1 cellular context compared by ENCODE assay signal in the genomic region with DNA sequence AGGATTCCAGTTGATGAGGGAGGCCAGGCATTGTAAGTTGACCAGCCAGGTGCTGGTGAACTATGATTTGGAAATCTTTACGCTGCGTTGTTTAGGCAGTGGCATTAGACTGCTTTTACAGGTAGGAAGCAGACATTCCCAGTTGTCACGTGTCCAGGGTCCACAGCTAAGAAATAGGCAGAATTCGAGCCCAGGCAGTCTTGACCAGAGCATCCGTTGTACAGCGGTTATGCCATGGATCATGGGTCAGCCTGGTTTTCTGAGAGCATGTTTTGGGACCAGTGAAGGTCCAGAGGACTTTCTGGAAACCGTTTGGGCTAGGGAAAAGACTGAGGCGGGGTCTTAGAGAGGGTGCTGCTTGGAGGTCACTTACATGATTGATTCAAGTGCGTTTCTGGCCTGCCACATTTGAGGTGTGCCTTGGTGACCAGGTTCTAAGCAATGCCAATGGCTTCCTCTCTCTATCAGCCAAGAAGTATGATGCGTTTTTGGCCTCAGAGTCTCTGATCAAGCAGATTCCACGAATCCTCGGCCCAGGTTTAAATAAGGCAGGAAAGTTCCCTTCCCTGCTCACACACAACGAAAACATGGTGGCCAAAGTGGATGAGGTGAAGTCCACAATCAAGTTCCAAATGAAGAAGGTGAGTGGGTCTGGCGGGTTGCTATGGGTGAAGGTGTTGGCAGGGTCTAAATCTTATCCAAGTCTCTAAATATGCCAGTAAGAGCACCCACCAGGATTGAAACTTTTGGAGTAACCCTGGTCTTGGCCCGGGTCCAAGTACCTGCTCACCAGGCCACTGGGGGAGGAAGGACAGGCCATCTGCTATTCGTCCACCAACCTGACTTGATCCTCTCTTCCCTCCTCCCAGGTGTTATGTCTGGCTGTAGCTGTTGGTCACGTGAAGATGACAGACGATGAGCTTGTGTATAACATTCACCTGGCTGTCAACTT.
TF ChIP-seq lines count a peak whose summit lies in the region.

No MANE protein-coding gene starts in this region.

TF ChIP-seq in HepG2, 621 proteins besides CTCF, POLR2A, EP300 and RAD21 (continued from another document and continues in another):
- TF ChIP-seq E2F2 (CRISPR knock-in tag; IDR thresholded peaks at IDR 0.05; ENCODE audit: borderline replicate concordance): 0 out of 2 replicates have a peak, but pooled peaks have one; percentile 23
- TF ChIP-seq ZNF670 (CRISPR knock-in tag; IDR thresholded peaks at IDR 0.05; ENCODE audit: borderline replicate concordance): no peak
- no peak for TF ChIP-seq JARID2 (CRISPR knock-in tag; IDR thresholded peaks at IDR 0.05; ENCODE audit: insufficient replicate concordance)
- TF ChIP-seq ZNF264 (CRISPR knock-in tag; IDR thresholded peaks at IDR 0.05): no peak
- peak; percentile 69; the same call in 1 of the 2 replicates for TF ChIP-seq TMF1 (CRISPR knock-in tag; IDR thresholded peaks at IDR 0.05; ENCODE audit: low read depth)
- 0 out of 2 replicates have a peak, but pooled peaks have one; percentile 8 for TF ChIP-seq SAP130 (CRISPR knock-in tag; IDR thresholded peaks at IDR 0.05; ENCODE audit: low read depth)
- no peak for TF ChIP-seq GATAD1 (CRISPR knock-in tag; IDR thresholded peaks at IDR 0.05)
- TF ChIP-seq ELK4 (CRISPR knock-in tag; IDR thresholded peaks at IDR 0.05; ENCODE audit: borderline replicate concordance): no peak
- no peak for TF ChIP-seq MAFK (conservative IDR thresholded peaks at IDR 0.05 in 1 of 2, IDR thresholded peaks at IDR 0.05 in 1 of 2; ENCODE audit: low read length in 2 of 2)
- no peak for TF ChIP-seq ZNF24 (IDR thresholded peaks at IDR 0.05)
- TF ChIP-seq, protein P1, sequence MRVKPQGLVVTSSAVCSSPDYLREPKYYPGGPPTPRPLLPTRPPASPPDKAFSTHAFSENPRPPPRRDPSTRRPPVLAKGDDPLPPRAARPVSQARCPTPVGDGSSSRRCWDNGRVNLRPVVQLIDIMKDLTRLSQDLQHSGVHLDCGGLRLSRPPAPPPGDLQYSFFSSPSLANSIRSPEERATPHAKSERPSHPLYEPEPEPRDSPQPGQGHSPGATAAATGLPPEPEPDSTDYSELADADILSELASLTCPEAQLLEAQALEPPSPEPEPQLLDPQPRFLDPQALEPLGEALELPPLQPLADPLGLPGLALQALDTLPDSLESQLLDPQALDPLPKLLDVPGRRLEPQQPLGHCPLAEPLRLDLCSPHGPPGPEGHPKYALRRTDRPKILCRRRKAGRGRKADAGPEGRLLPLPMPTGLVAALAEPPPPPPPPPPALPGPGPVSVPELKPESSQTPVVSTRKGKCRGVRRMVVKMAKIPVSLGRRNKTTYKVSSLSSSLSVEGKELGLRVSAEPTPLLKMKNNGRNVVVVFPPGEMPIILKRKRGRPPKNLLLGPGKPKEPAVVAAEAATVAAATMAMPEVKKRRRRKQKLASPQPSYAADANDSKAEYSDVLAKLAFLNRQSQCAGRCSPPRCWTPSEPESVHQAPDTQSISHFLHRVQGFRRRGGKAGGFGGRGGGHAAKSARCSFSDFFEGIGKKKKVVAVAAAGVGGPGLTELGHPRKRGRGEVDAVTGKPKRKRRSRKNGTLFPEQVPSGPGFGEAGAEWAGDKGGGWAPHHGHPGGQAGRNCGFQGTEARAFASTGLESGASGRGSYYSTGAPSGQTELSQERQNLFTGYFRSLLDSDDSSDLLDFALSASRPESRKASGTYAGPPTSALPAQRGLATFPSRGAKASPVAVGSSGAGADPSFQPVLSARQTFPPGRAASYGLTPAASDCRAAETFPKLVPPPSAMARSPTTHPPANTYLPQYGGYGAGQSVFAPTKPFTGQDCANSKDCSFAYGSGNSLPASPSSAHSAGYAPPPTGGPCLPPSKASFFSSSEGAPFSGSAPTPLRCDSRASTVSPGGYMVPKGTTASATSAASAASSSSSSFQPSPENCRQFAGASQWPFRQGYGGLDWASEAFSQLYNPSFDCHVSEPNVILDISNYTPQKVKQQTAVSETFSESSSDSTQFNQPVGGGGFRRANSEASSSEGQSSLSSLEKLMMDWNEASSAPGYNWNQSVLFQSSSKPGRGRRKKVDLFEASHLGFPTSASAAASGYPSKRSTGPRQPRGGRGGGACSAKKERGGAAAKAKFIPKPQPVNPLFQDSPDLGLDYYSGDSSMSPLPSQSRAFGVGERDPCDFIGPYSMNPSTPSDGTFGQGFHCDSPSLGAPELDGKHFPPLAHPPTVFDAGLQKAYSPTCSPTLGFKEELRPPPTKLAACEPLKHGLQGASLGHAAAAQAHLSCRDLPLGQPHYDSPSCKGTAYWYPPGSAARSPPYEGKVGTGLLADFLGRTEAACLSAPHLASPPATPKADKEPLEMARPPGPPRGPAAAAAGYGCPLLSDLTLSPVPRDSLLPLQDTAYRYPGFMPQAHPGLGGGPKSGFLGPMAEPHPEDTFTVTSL (CRISPR knock-in tag; IDR thresholded peaks at IDR 0.05; ENCODE audit: borderline replicate concordance): no peak
- no peak for TF ChIP-seq ZNF788 (CRISPR knock-in tag; IDR thresholded peaks at IDR 0.05; ENCODE audit: borderline replicate concordance)
- no peak for TF ChIP-seq GATAD2A (CRISPR knock-in tag; IDR thresholded peaks at IDR 0.05)
- TF ChIP-seq ZSCAN20 (CRISPR knock-in tag; IDR thresholded peaks at IDR 0.05; ENCODE audit: borderline replicate concordance): no peak
- no peak for TF ChIP-seq MED1 (CRISPR knock-in tag; IDR thresholded peaks at IDR 0.05)
- no peak for TF ChIP-seq ZBTB20 (CRISPR knock-in tag; IDR thresholded peaks at IDR 0.05; ENCODE audit: borderline replicate concordance, low read depth)
- no peak for TF ChIP-seq ZNF20 (CRISPR knock-in tag; IDR thresholded peaks at IDR 0.05)
- TF ChIP-seq ATF2 (CRISPR knock-in tag; IDR thresholded peaks at IDR 0.05): 0 out of 2 replicates have a peak, but pooled peaks have one; percentile 48
- TF ChIP-seq NPAS2 (CRISPR knock-in tag; IDR thresholded peaks at IDR 0.05; ENCODE audit: borderline replicate concordance): no peak
- no peak for TF ChIP-seq ZMYM2 (CRISPR knock-in tag; IDR thresholded peaks at IDR 0.05)
- TF ChIP-seq CSRNP2 (CRISPR knock-in tag; conservative IDR thresholded peaks at IDR 0.05; ENCODE audit: low read depth): no peak
- peak; percentile 29; the same call in 1 of the 2 replicates for TF ChIP-seq ZNF263 (CRISPR knock-in tag; IDR thresholded peaks at IDR 0.05)
- TF ChIP-seq, protein P2, sequence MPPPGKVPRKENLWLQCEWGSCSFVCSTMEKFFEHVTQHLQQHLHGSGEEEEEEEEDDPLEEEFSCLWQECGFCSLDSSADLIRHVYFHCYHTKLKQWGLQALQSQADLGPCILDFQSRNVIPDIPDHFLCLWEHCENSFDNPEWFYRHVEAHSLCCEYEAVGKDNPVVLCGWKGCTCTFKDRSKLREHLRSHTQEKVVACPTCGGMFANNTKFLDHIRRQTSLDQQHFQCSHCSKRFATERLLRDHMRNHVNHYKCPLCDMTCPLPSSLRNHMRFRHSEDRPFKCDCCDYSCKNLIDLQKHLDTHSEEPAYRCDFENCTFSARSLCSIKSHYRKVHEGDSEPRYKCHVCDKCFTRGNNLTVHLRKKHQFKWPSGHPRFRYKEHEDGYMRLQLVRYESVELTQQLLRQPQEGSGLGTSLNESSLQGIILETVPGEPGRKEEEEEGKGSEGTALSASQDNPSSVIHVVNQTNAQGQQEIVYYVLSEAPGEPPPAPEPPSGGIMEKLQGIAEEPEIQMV (CRISPR knock-in tag; IDR thresholded peaks at IDR 0.05; ENCODE audit: low read depth): no peak
- TF ChIP-seq MED13 (CRISPR knock-in tag; IDR thresholded peaks at IDR 0.05): no peak
- TF ChIP-seq, protein P3, sequence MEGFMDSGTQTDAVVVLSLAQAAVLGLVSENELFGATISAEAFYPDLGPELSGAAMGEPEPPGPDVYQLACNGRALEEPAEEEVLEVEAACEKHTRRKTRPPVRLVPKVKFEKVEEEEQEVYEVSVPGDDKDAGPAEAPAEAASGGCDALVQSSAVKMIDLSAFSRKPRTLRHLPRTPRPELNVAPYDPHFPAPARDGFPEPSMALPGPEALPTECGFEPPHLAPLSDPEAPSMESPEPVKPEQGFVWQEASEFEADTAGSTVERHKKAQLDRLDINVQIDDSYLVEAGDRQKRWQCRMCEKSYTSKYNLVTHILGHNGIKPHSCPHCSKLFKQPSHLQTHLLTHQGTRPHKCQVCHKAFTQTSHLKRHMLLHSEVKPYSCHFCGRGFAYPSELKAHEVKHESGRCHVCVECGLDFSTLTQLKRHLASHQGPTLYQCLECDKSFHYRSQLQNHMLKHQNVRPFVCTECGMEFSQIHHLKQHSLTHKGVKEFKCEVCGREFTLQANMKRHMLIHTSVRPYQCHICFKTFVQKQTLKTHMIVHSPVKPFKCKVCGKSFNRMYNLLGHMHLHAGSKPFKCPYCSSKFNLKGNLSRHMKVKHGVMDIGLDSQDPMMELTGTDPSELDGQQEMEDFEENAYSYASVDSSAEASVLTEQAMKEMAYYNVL (CRISPR knock-in tag; IDR thresholded peaks at IDR 0.05; ENCODE audit: borderline replicate concordance): 0 out of 2 replicates have a peak, but pooled peaks have one; percentile 11
- TF ChIP-seq RBM22 (optimal IDR thresholded peaks at IDR 0.05; ENCODE audit: low read length): peak; percentile 87
- TF ChIP-seq MAX (IDR thresholded peaks at IDR 0.05): peak; percentile 66
- TF ChIP-seq, protein P4, sequence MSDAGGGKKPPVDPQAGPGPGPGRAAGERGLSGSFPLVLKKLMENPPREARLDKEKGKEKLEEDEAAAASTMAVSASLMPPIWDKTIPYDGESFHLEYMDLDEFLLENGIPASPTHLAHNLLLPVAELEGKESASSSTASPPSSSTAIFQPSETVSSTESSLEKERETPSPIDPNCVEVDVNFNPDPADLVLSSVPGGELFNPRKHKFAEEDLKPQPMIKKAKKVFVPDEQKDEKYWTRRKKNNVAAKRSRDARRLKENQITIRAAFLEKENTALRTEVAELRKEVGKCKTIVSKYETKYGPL (CRISPR knock-in tag; IDR thresholded peaks at IDR 0.05): no peak; the same call in 1 of the 2 replicates
- no peak; the same call in 1 of the 2 replicates for TF ChIP-seq ZNF800 (CRISPR knock-in tag; IDR thresholded peaks at IDR 0.05)
- no peak for TF ChIP-seq KDM5A (IDR thresholded peaks at IDR 0.05; ENCODE audit: borderline replicate concordance, low read length)
